8 cellular contexts compared by ENCODE assay signal in genomic region chr17:47099451-47099986, GRCh38.
DNase-seq lines count a peak whose midpoint lies in the region; ATAC-seq and TF ChIP-seq lines count a peak whose summit lies in the region.

No MANE protein-coding gene starts in this region.

- no peak for TF ChIP-seq CTCF in progenitor cell of endocrine pancreas (IDR thresholded peaks at IDR 0.05; ENCODE audit: unreplicated experiment)

- no peak for ATAC-seq in sciatic nerve

- H3K27ac Mint-ChIP-seq in CD8-positive, alpha-beta memory T cell = peak overlapping the region; percentile 76 to 96 (median 86)
- H3K27ac Mint-ChIP-seq in progenitor cell of endocrine pancreas = peak overlapping the region; percentile 45

- POLR2A ChIA-PET in CD8-positive, alpha-beta memory T cell (lab: Charles Lee) = no interaction called here

- peaks cover 10% of the 10 kb centered on the region for H3K4me1 ChIP-seq in CD8-positive, alpha-beta memory T cell (ENCODE audit: insufficient read depth, low read length)

- no peaks in the 10 kb centered on the region for H3K27me3 Mint-ChIP-seq in CD8-positive, alpha-beta memory T cell
- peaks cover 4% of the 10 kb centered on the region for H3K27me3 Mint-ChIP-seq in progenitor cell of endocrine pancreas

- peak overlapping the region; percentile 61 for H3K27ac ChIP-seq in CD8-positive, alpha-beta memory T cell (ENCODE audit: low read depth, low read length)
- peak overlapping the region; percentile 39 for H3K27ac ChIP-seq in epithelial cell of prostate

- H3K9me3 Mint-ChIP-seq in CD8-positive, alpha-beta memory T cell = no peaks in the 10 kb centered on the region
- peaks cover 3% of the 10 kb centered on the region for H3K9me3 Mint-ChIP-seq in progenitor cell of endocrine pancreas (ENCODE audit: low read depth)

- no peaks in the 10 kb centered on the region for H3K9me3 ChIP-seq in CD8-positive, alpha-beta memory T cell (ENCODE audit: low read length)

- H3K4me3 Mint-ChIP-seq in CD8-positive, alpha-beta memory T cell = peak overlapping the region; percentile 78 to 100 (median 99)
- H3K4me3 Mint-ChIP-seq in progenitor cell of endocrine pancreas (ENCODE audit: low read depth) = peak overlapping the region; percentile 98

- peak overlapping the region; percentile 63 for H3K4me3 ChIP-seq in CD8-positive, alpha-beta memory T cell (ENCODE audit: low read length)
- peak overlapping the region; percentile 87 for H3K4me3 ChIP-seq in H7 (ENCODE audit: insufficient read depth, low read depth, low read length)

- peaks cover 0 to 13% (median 1%) of the 10 kb centered on the region in 3 donors for H3K36me3 Mint-ChIP-seq in CD8-positive, alpha-beta memory T cell
- H3K36me3 Mint-ChIP-seq in progenitor cell of endocrine pancreas (ENCODE audit: insufficient read depth) = no peaks in the 10 kb centered on the region

- CTCF ChIA-PET in CD8-positive, alpha-beta memory T cell (lab: Charles Lee) = interaction anchor here (0.6 kb wide), 1 partner anchor 346 kb away, joined by 3 read pairs; no protein-coding TSS in a partner anchor

- H3K36me3 ChIP-seq in CD8-positive, alpha-beta memory T cell (ENCODE audit: insufficient read depth, low read length) = no peaks in the 10 kb centered on the region
- H3K36me3 ChIP-seq in H7 (replicated peaks; ENCODE audit: control insufficient read depth, insufficient read depth, low read length) = no peaks in the 10 kb centered on the region

- peak in 1 of 5 donors; percentile 15 for DNase-seq in CD8-positive, alpha-beta memory T cell
- DNase-seq in H7 (no peak), RPMI8226 (peak; percentile 16), epithelial cell of prostate (ENCODE audit: low read depth, low spot score) (no peak), progenitor cell of endocrine pancreas (ENCODE audit: low spot score, unreplicated experiment) (no peak), middle frontal gyrus (ENCODE audit: extremely low spot score, low spot score) (no peak), sciatic nerve (ENCODE audit: low spot score) (no peak), CD1c-positive myeloid dendritic cell (ENCODE audit: extremely low spot score) (no peak)

- intact Hi-C loops in sciatic nerve (cut with DNase I) = no loop called here

- H3K4me1 Mint-ChIP-seq in CD8-positive, alpha-beta memory T cell = peaks cover 22 to 42% (median 41%) of the 10 kb centered on the region in 3 donors
- peaks cover 8% of the 10 kb centered on the region for H3K4me1 Mint-ChIP-seq in progenitor cell of endocrine pancreas (ENCODE audit: low read depth)

- no peaks in the 10 kb centered on the region for H3K27me3 ChIP-seq in CD8-positive, alpha-beta memory T cell (ENCODE audit: insufficient read depth, low read length, poor library complexity, severe bottlenecking)
- H3K27me3 ChIP-seq in H7 (ENCODE audit: control insufficient read depth, insufficient read depth, low read length) = no peaks in the 10 kb centered on the region
